Comparison of ENCODE assay signal across 7 cellular contexts in genomic region chr10:46784665-46785064, GRCh38.
A peak's percentile ranks its signal among the peaks of the same experiment; 100 is the strongest.
DNase-seq lines count a peak whose midpoint lies in the region; ATAC-seq, FAIRE-seq and TF ChIP-seq lines count a peak whose summit lies in the region.
"Not testable (repeated sequence)": the region's sequence is repeated elsewhere in the genome, so short reads cannot be mapped to it uniquely, and the experiment has no call there.

No MANE protein-coding gene starts in this region.

- intact Hi-C loops in left colon (cut with DNase I, micrococcal nuclease); mucosa of descending colon (cut with DNase I, micrococcal nuclease): not testable (repeated sequence)

- peak; percentile 5 for DNase-seq in RCC 7860 (ENCODE audit: low spot score)
- DNase-seq in bronchial epithelial cell (ENCODE audit: low read depth), result peak; percentile 48
- DNase-seq in left colon; mucosa of descending colon; progenitor cell of endocrine pancreas (ENCODE audit: low spot score, unreplicated experiment); type B pancreatic cell (ENCODE audit: extremely low spot score, unreplicated experiment): not testable (repeated sequence)

- H3K9me3 ChIP-seq in mucosa of descending colon, result not testable (repeated sequence)

- ATAC-seq in left colon, result peak; percentile 52
- peak; percentile 69 for ATAC-seq in mucosa of descending colon

- H3K4me3 Mint-ChIP-seq in activated naive CD4-positive, alpha-beta T cell treated with anti-CD3 and anti-CD28 coated beads, Interleukin-2, amount 50 U/mL, for 24 hours, result peak overlapping the region; percentile 73
- H3K4me3 Mint-ChIP-seq in progenitor cell of endocrine pancreas (ENCODE audit: low read depth), result not testable (repeated sequence)
- H3K4me3 Mint-ChIP-seq in type B pancreatic cell, result peak overlapping the region; percentile 67

- H3K36me3 Mint-ChIP-seq in activated naive CD4-positive, alpha-beta T cell treated with anti-CD3 and anti-CD28 coated beads, Interleukin-2, amount 50 U/mL, for 24 hours; progenitor cell of endocrine pancreas (ENCODE audit: insufficient read depth); type B pancreatic cell: not testable (repeated sequence)

- not testable (repeated sequence) for TF ChIP-seq CTCF in bronchial epithelial cell (IDR thresholded peaks at IDR 0.05; ENCODE audit: insufficient read depth, low read length, severe bottlenecking); mucosa of descending colon (IDR thresholded peaks at IDR 0.05); progenitor cell of endocrine pancreas (IDR thresholded peaks at IDR 0.05; ENCODE audit: unreplicated experiment); type B pancreatic cell (conservative IDR thresholded peaks at IDR 0.05)

- FAIRE-seq in RCC 7860 (lab: Jason Lieb, UNC), result peak; percentile 33
- FAIRE-seq in bronchial epithelial cell (lab: Jason Lieb, UNC), result not testable (repeated sequence)

- H3K9me3 Mint-ChIP-seq in activated naive CD4-positive, alpha-beta T cell treated with anti-CD3 and anti-CD28 coated beads, Interleukin-2, amount 50 U/mL, for 24 hours; progenitor cell of endocrine pancreas (ENCODE audit: low read depth); type B pancreatic cell: not testable (repeated sequence)

- not testable (repeated sequence) for H3K36me3 ChIP-seq in bronchial epithelial cell (ENCODE audit: control insufficient read depth, insufficient read depth, low read length); mucosa of descending colon (ENCODE audit: low read depth)

- not testable (repeated sequence) for H3K4me3 ChIP-seq in bronchial epithelial cell (ENCODE audit: low read depth, low read length); mucosa of descending colon

- not testable (repeated sequence) for H3K4me1 Mint-ChIP-seq in activated naive CD4-positive, alpha-beta T cell treated with anti-CD3 and anti-CD28 coated beads, Interleukin-2, amount 50 U/mL, for 24 hours; progenitor cell of endocrine pancreas (ENCODE audit: low read depth); type B pancreatic cell (ENCODE audit: unreplicated experiment)

- not testable (repeated sequence) for H3K27me3 Mint-ChIP-seq in activated naive CD4-positive, alpha-beta T cell treated with anti-CD3 and anti-CD28 coated beads, Interleukin-2, amount 50 U/mL, for 24 hours; progenitor cell of endocrine pancreas; type B pancreatic cell

- H3K4me1 ChIP-seq in mucosa of descending colon (ENCODE audit: low read depth), result not testable (repeated sequence)

- not testable (repeated sequence) for H3K27me3 ChIP-seq in bronchial epithelial cell (ENCODE audit: control insufficient read depth, insufficient read depth, low read length)

- not testable (repeated sequence) for H3K27ac Mint-ChIP-seq in activated naive CD4-positive, alpha-beta T cell treated with anti-CD3 and anti-CD28 coated beads, Interleukin-2, amount 50 U/mL, for 24 hours; type B pancreatic cell
- H3K27ac Mint-ChIP-seq in progenitor cell of endocrine pancreas, result peak overlapping the region; percentile 49
